ENCODE assay signal across 15 cellular contexts in the genomic region with DNA sequence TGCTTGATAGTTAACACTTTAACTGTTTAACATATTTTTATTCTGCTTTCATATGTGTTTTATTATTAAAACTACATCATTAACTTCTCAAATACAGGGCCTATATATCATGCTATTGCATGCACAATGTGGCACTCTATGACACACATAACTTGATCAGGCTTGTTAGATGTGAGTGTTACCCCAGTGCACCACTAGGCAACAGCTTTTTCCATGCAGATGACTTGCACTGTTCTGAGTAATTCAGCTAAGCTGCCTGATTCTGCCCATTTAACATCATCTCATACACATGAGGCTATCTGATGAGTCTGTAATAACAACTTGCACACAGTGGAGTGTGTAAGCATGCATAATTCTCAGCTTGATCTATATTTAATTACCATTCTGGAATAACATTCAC.
"Had no signal": no experiment of that assay in that cellular context is flagged by ENCODE, and none has a peak within 500 bp of the region (broad histone marks: within the 10 kb centered on the region; RNA-seq: fewer than 3 reads in every experiment).

No MANE protein-coding gene starts in this region.

- H3K4me1 ChIP-seq: gastrocnemius medialis had no signal

- H3K27me3 Mint-ChIP-seq: activated CD4-positive, alpha-beta memory T cell treated with anti-CD3 and anti-CD28 coated beads, Interleukin-2, amount 10 ng/mL, durations not matched to agents 7 days and 5 days; stimulated activated naive CD8-positive, alpha-beta T cell treated with anti-CD3 and anti-CD28 coated beads, Interleukin-15, amount 100 ng/mL, for 72 hours had no signal

- DNase-seq: activated CD4-positive, alpha-beta memory T cell treated with anti-CD3 and anti-CD28 coated beads, Interleukin-2, amount 10 ng/mL, durations not matched to agents 7 days and 5 days; activated CD4-positive, alpha-beta T cell treated with anti-CD3 and anti-CD28 coated beads for 1 hour; activated gamma-delta T cell; activated naive CD8-positive, alpha-beta T cell treated with anti-CD3 and anti-CD28 coated beads for 36 hours; activated T-cell treated with anti-CD3 and anti-CD28 coated beads, Interleukin-2, amount 50 U/mL, for 48 hours; dorsolateral prefrontal cortex; gastrocnemius medialis; kidney; left ventricle myocardium superior; ovary; stimulated activated CD4-positive, alpha-beta T cell treated with anti-CD3 and anti-CD28 coated beads, Interleukin-4, amount 100 ng/mL, for 1 hour; stimulated activated CD8-positive, alpha-beta memory T cell treated with anti-CD3 and anti-CD28 coated beads, Interleukin-4, amount 100 ng/mL, for 48 hours; stimulated activated naive CD8-positive, alpha-beta T cell treated with anti-CD3 and anti-CD28 coated beads, Interleukin-15, amount 100 ng/mL, for 72 hours had no signal

- H3K36me3 Mint-ChIP-seq: activated naive CD8-positive, alpha-beta T cell treated with anti-CD3 and anti-CD28 coated beads for 36 hours had no signal

- H3K27me3 ChIP-seq: dorsolateral prefrontal cortex, gastrocnemius medialis, ovary had no signal

- H3K27ac ChIP-seq: gastrocnemius medialis, ovary, thoracic aorta had no signal

- ATAC-seq: gastrocnemius medialis; left ventricle myocardium superior; stimulated activated naive CD8-positive, alpha-beta T cell treated with anti-CD3 and anti-CD28 coated beads, Interleukin-15, amount 100 ng/mL, for 72 hours had no signal

- H3K27ac Mint-ChIP-seq: activated CD4-positive, alpha-beta memory T cell treated with anti-CD3 and anti-CD28 coated beads, Interleukin-2, amount 10 ng/mL, durations not matched to agents 7 days and 5 days; activated naive CD8-positive, alpha-beta T cell treated with anti-CD3 and anti-CD28 coated beads for 36 hours; stimulated activated naive CD8-positive, alpha-beta T cell treated with anti-CD3 and anti-CD28 coated beads, Interleukin-15, amount 100 ng/mL, for 72 hours; T-helper 2 cell treated with Interferon-gamma antibody and Interleukin-4, amounts not matched to agents 5 μg/mL and 100 μg/mL, for 36 hours had no signal

- H3K9me3 ChIP-seq: gastrocnemius medialis, ovary, thoracic aorta had no signal

- H3K36me3 ChIP-seq: gastrocnemius medialis, ovary, thoracic aorta had no signal

- H3K9me3 Mint-ChIP-seq: activated CD4-positive, alpha-beta memory T cell treated with anti-CD3 and anti-CD28 coated beads, Interleukin-2, amount 10 ng/mL, durations not matched to agents 7 days and 5 days had no signal

- H3K4me1 Mint-ChIP-seq: activated CD4-positive, alpha-beta memory T cell treated with anti-CD3 and anti-CD28 coated beads, Interleukin-2, amount 10 ng/mL, durations not matched to agents 7 days and 5 days; activated naive CD8-positive, alpha-beta T cell treated with anti-CD3 and anti-CD28 coated beads for 36 hours; stimulated activated naive CD8-positive, alpha-beta T cell treated with anti-CD3 and anti-CD28 coated beads, Interleukin-15, amount 100 ng/mL, for 72 hours had no signal

- H3K4me3 ChIP-seq: dorsolateral prefrontal cortex, gastrocnemius medialis, ovary, thoracic aorta had no signal

- H3K4me3 Mint-ChIP-seq: activated CD4-positive, alpha-beta memory T cell treated with anti-CD3 and anti-CD28 coated beads, Interleukin-2, amount 10 ng/mL, durations not matched to agents 7 days and 5 days; activated naive CD8-positive, alpha-beta T cell treated with anti-CD3 and anti-CD28 coated beads for 36 hours; stimulated activated naive CD8-positive, alpha-beta T cell treated with anti-CD3 and anti-CD28 coated beads, Interleukin-15, amount 100 ng/mL, for 72 hours; T-helper 2 cell treated with Interferon-gamma antibody and Interleukin-4, amounts not matched to agents 5 μg/mL and 100 μg/mL, for 36 hours had no signal
